In genomic region chr13:51916419-51916818, GRCh38 we compare ENCODE assay signal across 37 cellular contexts. TPM values are rescaled to one million over a fixed set of nuclear protein-coding genes. Genes with fewer than 3 reads are reported as not detected.
"Had no signal": no experiment of that assay in that cellular context is flagged by ENCODE, and none has a peak within 500 bp of the region (broad histone marks: within the 10 kb centered on the region; RNA-seq: fewer than 3 reads in every experiment).

No MANE protein-coding gene starts in this region.

- H3K4me3 ChIP-seq: MG63 had no signal

- H3K27me3 ChIP-seq: MG63 had no signal

- H3K9me3 ChIP-seq: MG63 had no signal

- H3K36me3 ChIP-seq: MG63 had no signal

- H3K27ac ChIP-seq: KMS-11 had no signal

- DNase-seq: Karpas-422, Kasumi-1, KBM-7, KG1, MG63, MM.1S, MV-4-11, NCI-H1048, NCI-H1092, NCI-H1092 treated with DMSO at 0.1 percent for 48 hours, NCI-H1105, NCI-H1105 treated with DMSO at 0.1 percent for 48 hours, NCI-H1417, NCI-H1417 treated with DMSO at 0.1 percent for 48 hours, NCI-H1436, NCI-H1436 treated with DMSO at 0.1 percent for 48 hours, NCI-H146, NCI-H1694, NCI-H1694 treated with DMSO at 0.1 percent for 48 hours, NCI-H187, NCI-H187 treated with DMSO at 0.1 percent for 48 hours, NCI-H1930, NCI-H2029, NCI-H2029 treated with DMSO at 0.1 percent for 48 hours, NCI-H2081, NCI-H2081 treated with DMSO at 0.1 percent for 48 hours, NCI-H2107, NCI-H2171, NCI-H2171 treated with DMSO at 0.1 percent for 48 hours, NCI-H2227 treated with DMSO at 0.1 percent for 48 hours, NCI-H226, NCI-H345, NCI-H446, NCI-H446 treated with DMSO at 0.1 percent for 48 hours had no signal

RNA-seq across cellular contexts. Expression of gene CCDC70, which starts 54.6 kb away (rescaled TPM):
- total RNA-seq: LHCN-M2, MCF 10A had no signal
